Comparison of ENCODE assay signal across 14 cellular contexts in genomic region chr6:138800377-138801150, GRCh38.
DNase-seq lines count a peak whose midpoint lies in the region; ATAC-seq and TF ChIP-seq lines count a peak whose summit lies in the region.
"Had no signal": no experiment of that assay in that cellular context is flagged by ENCODE, and none has a peak within 500 bp of the region (broad histone marks: within the 10 kb centered on the region; RNA-seq: fewer than 3 reads in every experiment).

No MANE protein-coding gene starts in this region.

- H3K27ac ChIP-seq in C4-2B: no peak overlapping the region
- H3K27ac ChIP-seq: coronary artery had no signal

- TF ChIP-seq CTCF in C4-2B (conservative IDR thresholded peaks at IDR 0.05) (peak; percentile 13; the same call in 1 of the 2 replicates), HFF-Myc (IDR thresholded peaks at IDR 0.05; ENCODE audit: low read depth, low read length, missing control alignments) (peak; percentile 43)

- no peak overlapping the region for H3K4me3 Mint-ChIP-seq in activated naive CD4-positive, alpha-beta T cell treated with anti-CD3 and anti-CD28 coated beads, Interleukin-2, amount 10 ng/mL, durations not matched to agents 7 days and 5 days
- H3K4me3 Mint-ChIP-seq: activated naive CD4-positive, alpha-beta T cell treated with anti-CD3 and anti-CD28 coated beads for 36 hours had no signal

- H3K4me1 Mint-ChIP-seq in activated naive CD4-positive, alpha-beta T cell treated with anti-CD3 and anti-CD28 coated beads, Interleukin-2, amount 10 ng/mL, durations not matched to agents 7 days and 5 days: no peaks in the 10 kb centered on the region

- ATAC-seq in SK-N-SH treated with all-trans-retinoic acid at 6 μM for 48 hours (peak; percentile 78), GM21528 (IDR thresholded peaks at IDR 0.05; ENCODE audit: low FRiP score, unreplicated experiment) (no peak), GM21515 (IDR thresholded peaks at IDR 0.05; ENCODE audit: unreplicated experiment) (no peak)

- H3K4me3 ChIP-seq in HFF-Myc (replicated peaks; ENCODE audit: low read depth, low read length): no peak overlapping the region
- H3K4me3 ChIP-seq: coronary artery, smooth muscle cell had no signal

- CTCF ChIA-PET in activated naive CD4-positive, alpha-beta T cell treated with anti-CD3 and anti-CD28 coated beads, Interleukin-2, amount 10 ng/mL, durations not matched to agents 7 days and 5 days (lab: Charles Lee): no interaction called here

- H3K9me3 Mint-ChIP-seq in activated naive CD4-positive, alpha-beta T cell treated with anti-CD3 and anti-CD28 coated beads, Interleukin-2, amount 10 ng/mL, durations not matched to agents 7 days and 5 days: no peaks in the 10 kb centered on the region
- H3K9me3 Mint-ChIP-seq: activated naive CD4-positive, alpha-beta T cell treated with anti-CD3 and anti-CD28 coated beads for 36 hours had no signal

- H3K27ac Mint-ChIP-seq in activated naive CD4-positive, alpha-beta T cell treated with anti-CD3 and anti-CD28 coated beads, Interleukin-2, amount 10 ng/mL, durations not matched to agents 7 days and 5 days: no peak overlapping the region
- H3K27ac Mint-ChIP-seq: activated naive CD4-positive, alpha-beta T cell treated with anti-CD3 and anti-CD28 coated beads for 36 hours had no signal

- no peak for DNase-seq in HFF-Myc (ENCODE audit: extremely low read depth, low read depth)
- peak; percentile 43 for DNase-seq in iPS-NIHi11 (ENCODE audit: low spot score)
- no peak for DNase-seq in activated naive CD4-positive, alpha-beta T cell treated with anti-CD3 and anti-CD28 coated beads, Interleukin-2, amount 10 ng/mL, durations not matched to agents 7 days and 5 days
- DNase-seq in T-helper 1 cell: no peak
- DNase-seq: activated CD4-positive, alpha-beta T cell treated with anti-CD3 and anti-CD28 coated beads, Interleukin-2, amount 50 U/mL, for 1 hour; activated naive CD4-positive, alpha-beta T cell treated with anti-CD3 and anti-CD28 coated beads for 36 hours; NCI-H1694 treated with DMSO at 0.1 percent for 48 hours; NCI-H510A treated with DMSO at 0.1 percent for 48 hours had no signal

- H3K27me3 Mint-ChIP-seq in activated naive CD4-positive, alpha-beta T cell treated with anti-CD3 and anti-CD28 coated beads, Interleukin-2, amount 10 ng/mL, durations not matched to agents 7 days and 5 days: peaks cover 20% of the 10 kb centered on the region

- H3K36me3 Mint-ChIP-seq in activated naive CD4-positive, alpha-beta T cell treated with anti-CD3 and anti-CD28 coated beads, Interleukin-2, amount 10 ng/mL, durations not matched to agents 7 days and 5 days: no peaks in the 10 kb centered on the region

TF ChIP-seq in SK-N-SH treated with all-trans-retinoic acid at 6 μM for 48 hours, 23 proteins besides CTCF, POLR2A, EP300 and RAD21:
- TF ChIP-seq ARNTL (CRISPR knock-in tag; IDR thresholded peaks at IDR 0.05; ENCODE audit: borderline replicate concordance, low read depth): no peak
- peak; percentile 95 for TF ChIP-seq ESRRG (CRISPR knock-in tag; IDR thresholded peaks at IDR 0.05)
- TF ChIP-seq CSDC2 (CRISPR knock-in tag; IDR thresholded peaks at IDR 0.05): no peak
- peak; percentile 89 for TF ChIP-seq ZC3H10 (CRISPR knock-in tag; IDR thresholded peaks at IDR 0.05)
- TF ChIP-seq PATZ1 (CRISPR knock-in tag; IDR thresholded peaks at IDR 0.05; ENCODE audit: borderline replicate concordance): peak; percentile 95; the same call in 1 of the 2 replicates
- peak; percentile 80; the same call in 1 of the 2 replicates for TF ChIP-seq CSRNP3 (CRISPR knock-in tag; IDR thresholded peaks at IDR 0.05)
- peak; percentile 39; the same call in 1 of the 2 replicates for TF ChIP-seq RARB (CRISPR knock-in tag; IDR thresholded peaks at IDR 0.05)
- no peak for TF ChIP-seq BACH2 (CRISPR knock-in tag; IDR thresholded peaks at IDR 0.05; ENCODE audit: borderline replicate concordance)
- TF ChIP-seq ZNF70 (CRISPR knock-in tag; IDR thresholded peaks at IDR 0.05): no peak
- peak; percentile 82; the same call in 1 of the 2 replicates for TF ChIP-seq TSHZ2 (CRISPR knock-in tag; IDR thresholded peaks at IDR 0.05)
- no peak for TF ChIP-seq PPARA (CRISPR knock-in tag; IDR thresholded peaks at IDR 0.05; ENCODE audit: borderline replicate concordance)
- TF ChIP-seq ISL1 (CRISPR knock-in tag; IDR thresholded peaks at IDR 0.05): peak; percentile 99
- TF ChIP-seq GLIS3 (CRISPR knock-in tag; IDR thresholded peaks at IDR 0.05): peak; percentile 67; the same call in 1 of the 2 replicates
- peak; percentile 99 for TF ChIP-seq CREB5 (CRISPR knock-in tag; IDR thresholded peaks at IDR 0.05; ENCODE audit: low read depth)
- TF ChIP-seq OSR1 (CRISPR knock-in tag; IDR thresholded peaks at IDR 0.05): no peak
- TF ChIP-seq ZFP3 (CRISPR knock-in tag; IDR thresholded peaks at IDR 0.05): peak; percentile 62; the same call in 1 of the 2 replicates
- no peak for TF ChIP-seq TOX (CRISPR knock-in tag; IDR thresholded peaks at IDR 0.05; ENCODE audit: borderline replicate concordance)
- TF ChIP-seq TCF4 (CRISPR knock-in tag; IDR thresholded peaks at IDR 0.05; ENCODE audit: borderline replicate concordance): peak; percentile 73; the same call in 1 of the 2 replicates
- peak; percentile 14; the same call in 1 of the 2 replicates for TF ChIP-seq ZNF8 (CRISPR knock-in tag; IDR thresholded peaks at IDR 0.05)
